6 cellular contexts compared by ENCODE assay signal in genomic region chr1:1068374-1069060, GRCh38. TPM values are rescaled to one million over a fixed set of nuclear protein-coding genes. Genes with fewer than 3 reads are reported as not detected.
DNase-seq lines count a peak whose midpoint lies in the region; ATAC-seq and TF ChIP-seq lines count a peak whose summit lies in the region.

No MANE protein-coding gene starts in this region.

- H3K27ac ChIP-seq in KMS-11, result no peak overlapping the region
- H3K27ac ChIP-seq in naive thymus-derived CD4-positive, alpha-beta T cell (ENCODE audit: low read depth, low read length), result peak overlapping the region; percentile 73

- intact Hi-C loops in CD14-positive monocyte (cut with micrococcal nuclease), result loop anchor here in 1 of 2 donors (5.0 to 10.0 kb wide), 2 partner anchors 36 to 84 kb away; partner anchors contain the start of gene PERM1
- intact Hi-C loops in naive thymus-derived CD4-positive, alpha-beta T cell (cut with micrococcal nuclease), result loop anchor here (1.0 to 5.0 kb wide), 5 partner anchors 9 to 164 kb away; partner anchors contain the start of genes B3GALT6 (in 1 of the 2), C1orf159 (in 1 of the 2) and SDF4 (in 1 of the 2)

- H3K36me3 ChIP-seq in KMS-11 (ENCODE audit: insufficient read depth), result no peaks in the 10 kb centered on the region
- H3K36me3 ChIP-seq in naive thymus-derived CD4-positive, alpha-beta T cell (ENCODE audit: control insufficient read depth in 2 of 3, insufficient read depth in 3 of 3, low read length in 3 of 3), result no peaks in the 10 kb centered on the region

- H3K4me3 ChIP-seq in KMS-11 (IDR thresholded peaks at IDR 0.05; ENCODE audit: insufficient read depth, low read depth, low read length), result no peak overlapping the region
- H3K4me3 ChIP-seq in naive thymus-derived CD4-positive, alpha-beta T cell (ENCODE audit: low read length), result peak overlapping the region; percentile 26

- peak overlapping the region; percentile 34; the same call in 1 of the 2 replicates for H2AFZ ChIP-seq in KMS-11 (ENCODE audit: low read depth)

- H3K9me3 Mint-ChIP-seq in CD14-positive monocyte, result peaks cover 0 to 4% (median 0%) of the 10 kb centered on the region in 7 donors
- H3K9me3 Mint-ChIP-seq in activated naive CD4-positive, alpha-beta T cell treated with anti-CD3 and anti-CD28 coated beads, Interleukin-2, amount 50 U/mL, for 24 hours, result no peaks in the 10 kb centered on the region
- no peaks in the 10 kb centered on the region for H3K9me3 Mint-ChIP-seq in naive thymus-derived CD4-positive, alpha-beta T cell

- peaks cover 7% of the 10 kb centered on the region for H3K4me1 Mint-ChIP-seq in CD14-positive monocyte
- H3K4me1 Mint-ChIP-seq in activated naive CD4-positive, alpha-beta T cell treated with anti-CD3 and anti-CD28 coated beads, Interleukin-2, amount 50 U/mL, for 24 hours, result peaks cover 16% of the 10 kb centered on the region
- peaks cover 0 to 9% (median 3%) of the 10 kb centered on the region in 7 donors for H3K4me1 Mint-ChIP-seq in naive thymus-derived CD4-positive, alpha-beta T cell

- CTCF ChIA-PET in naive thymus-derived CD4-positive, alpha-beta T cell (lab: Charles Lee), result interaction anchor here (0.6 kb wide), 1 partner anchor 84 kb away, joined by 3 read pairs; no protein-coding TSS in a partner anchor

- H4K20me1 ChIP-seq in KMS-11 (ENCODE audit: insufficient read depth), result no peaks in the 10 kb centered on the region

- H3K4me1 ChIP-seq in KMS-11 (ENCODE audit: low read depth, poor library complexity, severe bottlenecking), result peaks cover 23% of the 10 kb centered on the region
- peaks cover 4 to 17% of the 10 kb centered on the region in 2 donors for H3K4me1 ChIP-seq in naive thymus-derived CD4-positive, alpha-beta T cell (ENCODE audit: control insufficient read depth in 2 of 2, insufficient read depth in 2 of 2, low read length in 2 of 2)

- no peak overlapping the region for H3K9ac ChIP-seq in KMS-11

- H3K79me2 ChIP-seq in KMS-11 (ENCODE audit: insufficient read depth, low read depth), result no peaks in the 10 kb centered on the region

- peaks cover 66% of the 10 kb centered on the region for H3K27me3 ChIP-seq in KMS-11 (ENCODE audit: insufficient read depth, low read depth)
- no peaks in the 10 kb centered on the region for H3K27me3 ChIP-seq in naive thymus-derived CD4-positive, alpha-beta T cell (ENCODE audit: control insufficient read depth in 2 of 2, insufficient read depth in 2 of 2, low read length in 2 of 2)

- no peaks in the 10 kb centered on the region for H3K36me3 Mint-ChIP-seq in CD14-positive monocyte
- no peaks in the 10 kb centered on the region for H3K36me3 Mint-ChIP-seq in activated naive CD4-positive, alpha-beta T cell treated with anti-CD3 and anti-CD28 coated beads, Interleukin-2, amount 50 U/mL, for 24 hours
- H3K36me3 Mint-ChIP-seq in naive thymus-derived CD4-positive, alpha-beta T cell, result no peaks in the 10 kb centered on the region

- H3K27ac Mint-ChIP-seq in CD14-positive monocyte, result peak overlapping the region in 1 of 7 donors; percentile 53
- H3K27ac Mint-ChIP-seq in activated naive CD4-positive, alpha-beta T cell treated with anti-CD3 and anti-CD28 coated beads, Interleukin-2, amount 50 U/mL, for 24 hours, result no peak overlapping the region
- peak overlapping the region in 4 of 9 donors; percentile 6 to 75 (median 54) for H3K27ac Mint-ChIP-seq in naive thymus-derived CD4-positive, alpha-beta T cell

- peak overlapping the region; percentile 82 for H3K4me2 ChIP-seq in KMS-11

- TF ChIP-seq CTCF in CD14-positive monocyte (IDR thresholded peaks at IDR 0.05), result no peak
- TF ChIP-seq CTCF in KMS-11 (conservative IDR thresholded peaks at IDR 0.05; ENCODE audit: low read depth, low read length), result no peak

- no peaks in the 10 kb centered on the region for H3K9me3 ChIP-seq in naive thymus-derived CD4-positive, alpha-beta T cell (ENCODE audit: control insufficient read depth in 2 of 3, low read length in 3 of 3)

- POLR2A ChIA-PET in naive thymus-derived CD4-positive, alpha-beta T cell (lab: Charles Lee), result interaction anchor here (0.6 to 0.8 kb wide), 3 partner anchors 53 to 334 kb away, joined by 3 read pairs; no protein-coding TSS in a partner anchor

- H3K4me3 Mint-ChIP-seq in CD14-positive monocyte, result peak overlapping the region; percentile 48 to 74
- peak overlapping the region; percentile 57 for H3K4me3 Mint-ChIP-seq in activated naive CD4-positive, alpha-beta T cell treated with anti-CD3 and anti-CD28 coated beads, Interleukin-2, amount 50 U/mL, for 24 hours
- H3K4me3 Mint-ChIP-seq in naive thymus-derived CD4-positive, alpha-beta T cell, result peak overlapping the region; percentile 42 to 88 (median 78)

- peak; percentile 73 for ATAC-seq in naive thymus-derived CD4-positive, alpha-beta T cell
- no peak for ATAC-seq in GM19328 (IDR thresholded peaks at IDR 0.05; ENCODE audit: unreplicated experiment)

- H3K27me3 Mint-ChIP-seq in CD14-positive monocyte (ENCODE audit: low read depth in 3 of 3), result peaks cover 23 to 63% (median 37%) of the 10 kb centered on the region in 3 donors
- no peaks in the 10 kb centered on the region for H3K27me3 Mint-ChIP-seq in activated naive CD4-positive, alpha-beta T cell treated with anti-CD3 and anti-CD28 coated beads, Interleukin-2, amount 50 U/mL, for 24 hours
- H3K27me3 Mint-ChIP-seq in naive thymus-derived CD4-positive, alpha-beta T cell, result no peaks in the 10 kb centered on the region

- DNase-seq in CD14-positive monocyte (ENCODE audit: low spot score), result no peak
- peak in 8 of 9 donors; percentile 57 to 80 (median 66) for DNase-seq in naive thymus-derived CD4-positive, alpha-beta T cell
- DNase-seq in hypothalamus (lab: John Stamatoyannopoulos, UW), result no peak

RNA-seq across cellular contexts. Expression of gene RNF223, which starts 5.6 kb away (rescaled TPM):
- not detected for polyA plus RNA-seq in CD14-positive monocyte
- total RNA-seq in naive thymus-derived CD4-positive, alpha-beta T cell, result under 1 TPM in 1 of 5 experiments, not detected in 4; 0.32 TPM
- polyA plus RNA-seq in naive thymus-derived CD4-positive, alpha-beta T cell, result not detected

RNA-seq across cellular contexts. Expression of gene C1orf159, which starts 47.4 kb away (rescaled TPM):
- 1 to 10 TPM; 3.0 to 3.3 TPM for polyA plus RNA-seq in CD14-positive monocyte
- total RNA-seq in naive thymus-derived CD4-positive, alpha-beta T cell, result 10 to 100 TPM; 17.6 to 21.9 (median 19.6) TPM
- polyA plus RNA-seq in naive thymus-derived CD4-positive, alpha-beta T cell, result 10 to 100 TPM in 1 of 2 donors, 1 to 10 TPM in 1; 6.4 to 10.5 TPM

RNA-seq across cellular contexts. Expression of gene AGRN, which starts 48.6 kb away (rescaled TPM):
- under 1 TPM; 0.06 to 0.43 TPM for polyA plus RNA-seq in CD14-positive monocyte
- 10 to 100 TPM in 1 of 5 experiments, 1 to 10 TPM in 4; 1.8 to 10.9 (median 4.9) TPM for total RNA-seq in naive thymus-derived CD4-positive, alpha-beta T cell
- polyA plus RNA-seq in naive thymus-derived CD4-positive, alpha-beta T cell, result 1 to 10 TPM in 1 of 2 donors, under 1 TPM in 1; 0.19 to 1.2 TPM

RNA-seq across cellular contexts. Expression of gene ISG15, which starts 55.2 kb away (rescaled TPM):
- 100 to 1,000 TPM; 128 to 241 TPM for polyA plus RNA-seq in CD14-positive monocyte
- 100 to 1,000 TPM in 1 of 5 experiments, 10 to 100 TPM in 4; 17.4 to 227 (median 25.4) TPM for total RNA-seq in naive thymus-derived CD4-positive, alpha-beta T cell
- polyA plus RNA-seq in naive thymus-derived CD4-positive, alpha-beta T cell, result 100 to 1,000 TPM; 114 to 218 TPM

Comparison
In these comparisons a context has a peak if more than half of its experiments do, and no peak if none do; other contexts are left out.
1. DNase-seq: peak in naive thymus-derived CD4-positive, alpha-beta T cell (8 of 9); none in CD14-positive monocyte (single experiment) and hypothalamus (0 of 51).
2. Peak in every context shown above with its lines, with median percentiles within 50 percentile points of each other: H3K4me3 Mint-ChIP-seq.